ENCODE assay signal across 13 cellular contexts in genomic region chr21:21001591-21002100, GRCh38. TPM values are rescaled to one million over a fixed set of nuclear protein-coding genes. Genes with fewer than 3 reads are reported as not detected.
"Had no signal": no experiment of that assay in that cellular context is flagged by ENCODE, and none has a peak within 500 bp of the region (broad histone marks: within the 10 kb centered on the region; RNA-seq: fewer than 3 reads in every experiment).

No MANE protein-coding gene starts in this region.

- H3K27me3 ChIP-seq: thyroid gland, vagina had no signal

- H3K36me3 ChIP-seq: thyroid gland, vagina had no signal

- H3K4me3 ChIP-seq: skin epidermis, thyroid gland, vagina had no signal

- DNase-seq: activated CD4-positive, alpha-beta T cell treated with anti-CD3 and anti-CD28 coated beads, Interleukin-2, amount 50 U/mL, for 4 hours; activated CD4-positive, CD25-positive, alpha-beta regulatory T cell treated with anti-CD3 and anti-CD28 coated beads, Interleukin-2, amount 50 U/mL, for 72 hours; activated CD8-positive, alpha-beta memory T cell treated with anti-CD3 and anti-CD28 coated beads, Interleukin-2, amount 10 ng/mL, durations not matched to agents 7 days and 5 days; activated effector memory CD4-positive, alpha-beta T cell treated with anti-CD3 and anti-CD28 coated beads, Interleukin-2, amount 50 U/mL, for 16 hours; activated naive CD8-positive, alpha-beta T cell treated with anti-CD3 and anti-CD28 coated beads, Interleukin-2, amount 10 ng/mL, durations not matched to agents 7 days and 5 days; activated T-cell treated with anti-CD3 and anti-CD28 coated beads, Interleukin-2, amount 50 U/mL, for 24 hours; effector CD4-positive, alpha-beta T cell; posterior cingulate gyrus; stimulated activated CD4-positive, alpha-beta T cell treated with anti-CD3 and anti-CD28 coated beads, Interleukin-4, amount 100 ng/mL, for 4 hours; stimulated activated naive CD8-positive, alpha-beta T cell treated with anti-CD3 and anti-CD28 coated beads, Interleukin-15, amount 100 ng/mL, for 72 hours; thyroid gland had no signal

- H3K9me3 ChIP-seq: thyroid gland, vagina had no signal

RNA-seq across cellular contexts. Expression of gene NCAM2, which starts 3.4 kb away (rescaled TPM):
- total RNA-seq: activated CD8-positive, alpha-beta memory T cell treated with anti-CD3 and anti-CD28 coated beads, Interleukin-2, amount 10 ng/mL, durations not matched to agents 7 days and 5 days; activated naive CD8-positive, alpha-beta T cell treated with anti-CD3 and anti-CD28 coated beads, Interleukin-2, amount 10 ng/mL, durations not matched to agents 7 days and 5 days had no signal
